In genomic region chr10:59560161-59560560, GRCh38 we compare ENCODE assay signal across 28 cellular contexts.
"Had no signal": no experiment of that assay in that cellular context is flagged by ENCODE, and none has a peak within 500 bp of the region (broad histone marks: within the 10 kb centered on the region; RNA-seq: fewer than 3 reads in every experiment).

No MANE protein-coding gene starts in this region.

- H3K27me3 ChIP-seq: ascending aorta, breast epithelium, dorsolateral prefrontal cortex, esophagus muscularis mucosa had no signal

- H3K9me3 Mint-ChIP-seq: activated CD4-positive, alpha-beta memory T cell treated with anti-CD3 and anti-CD28 coated beads for 36 hours; activated CD4-positive, alpha-beta T cell treated with anti-CD3 and anti-CD28 coated beads, Interleukin-2, amount 10 ng/mL, durations not matched to agents 24 days and 14 days; activated naive CD4-positive, alpha-beta T cell treated with anti-CD3 and anti-CD28 coated beads, Interleukin-2, amount 10 ng/mL, durations not matched to agents 7 days and 5 days; activated naive CD4-positive, alpha-beta T cell treated with anti-CD3 and anti-CD28 coated beads, Interleukin-2, amount 50 U/mL, for 72 hours; activated naive CD8-positive, alpha-beta T cell treated with anti-CD3 and anti-CD28 coated beads, Interleukin-2, amount 10 ng/mL, durations not matched to agents 7 days and 5 days; activated T-cell treated with anti-CD3 and anti-CD28 coated beads, Interleukin-2, amount 50 U/mL, for 72 hours; central memory CD8-positive, alpha-beta T cell had no signal

- H3K36me3 Mint-ChIP-seq: activated CD4-positive, alpha-beta memory T cell treated with anti-CD3 and anti-CD28 coated beads for 36 hours; activated CD8-positive, alpha-beta memory T cell treated with anti-CD3 and anti-CD28 coated beads, Interleukin-2, amount 10 ng/mL, durations not matched to agents 7 days and 5 days; activated naive CD4-positive, alpha-beta T cell treated with anti-CD3 and anti-CD28 coated beads, Interleukin-2, amount 10 ng/mL, durations not matched to agents 7 days and 5 days; activated naive CD4-positive, alpha-beta T cell treated with anti-CD3 and anti-CD28 coated beads, Interleukin-2, amount 50 U/mL, for 72 hours; activated naive CD8-positive, alpha-beta T cell treated with anti-CD3 and anti-CD28 coated beads, Interleukin-2, amount 10 ng/mL, durations not matched to agents 7 days and 5 days; brain had no signal

- H3K36me3 ChIP-seq: ascending aorta, breast epithelium, esophagus muscularis mucosa had no signal

- H3K4me1 Mint-ChIP-seq: activated CD4-positive, alpha-beta T cell treated with anti-CD3 and anti-CD28 coated beads for 36 hours; activated CD4-positive, alpha-beta T cell treated with anti-CD3 and anti-CD28 coated beads, Interleukin-2, amount 10 ng/mL, durations not matched to agents 24 days and 14 days; activated CD8-positive, alpha-beta memory T cell treated with anti-CD3 and anti-CD28 coated beads, Interleukin-2, amount 10 ng/mL, durations not matched to agents 7 days and 5 days; activated naive CD4-positive, alpha-beta T cell treated with anti-CD3 and anti-CD28 coated beads, Interleukin-2, amount 10 ng/mL, durations not matched to agents 7 days and 5 days; activated naive CD8-positive, alpha-beta T cell treated with anti-CD3 and anti-CD28 coated beads, Interleukin-2, amount 10 ng/mL, durations not matched to agents 7 days and 5 days; central memory CD8-positive, alpha-beta T cell had no signal

- H3K4me3 Mint-ChIP-seq: activated CD4-positive, alpha-beta memory T cell treated with anti-CD3 and anti-CD28 coated beads for 36 hours; activated CD4-positive, alpha-beta T cell treated with anti-CD3 and anti-CD28 coated beads for 36 hours; activated CD4-positive, alpha-beta T cell treated with anti-CD3 and anti-CD28 coated beads, Interleukin-2, amount 10 ng/mL, durations not matched to agents 24 days and 14 days; activated CD8-positive, alpha-beta memory T cell treated with anti-CD3 and anti-CD28 coated beads, Interleukin-2, amount 10 ng/mL, durations not matched to agents 7 days and 5 days; activated CD8-positive, alpha-beta T cell treated with anti-CD3 and anti-CD28 coated beads, Interleukin-2, amount 10 ng/mL, durations not matched to agents 7 days and 5 days; activated naive CD4-positive, alpha-beta T cell treated with anti-CD3 and anti-CD28 coated beads, Interleukin-2, amount 10 ng/mL, durations not matched to agents 7 days and 5 days; activated naive CD8-positive, alpha-beta T cell treated with anti-CD3 and anti-CD28 coated beads, Interleukin-2, amount 10 ng/mL, durations not matched to agents 7 days and 5 days; activated T-cell treated with anti-CD3 and anti-CD28 coated beads, Interleukin-2, amount 50 U/mL, for 72 hours; brain; central memory CD8-positive, alpha-beta T cell; dendritic cell treated with granulocyte-macrophage colony-stimulating factor and Interleukin-4, amounts not matched to agents 40 ng/mL and 50 ng/mL, for 4 days had no signal

- ATAC-seq: activated CD4-positive, alpha-beta T cell treated with anti-CD3 and anti-CD28 coated beads for 36 hours; activated CD8-positive, alpha-beta memory T cell treated with anti-CD3 and anti-CD28 coated beads, Interleukin-2, amount 10 ng/mL, durations not matched to agents 7 days and 5 days; activated CD8-positive, alpha-beta T cell treated with anti-CD3 and anti-CD28 coated beads, Interleukin-2, amount 10 ng/mL, durations not matched to agents 7 days and 5 days; activated naive CD4-positive, alpha-beta T cell treated with anti-CD3 and anti-CD28 coated beads, Interleukin-2, amount 50 U/mL, for 72 hours; activated T-cell treated with anti-CD3 and anti-CD28 coated beads, Interleukin-2, amount 50 U/mL, for 72 hours had no signal

- H3K27ac ChIP-seq: ascending aorta, breast epithelium, coronary artery had no signal

- H3K9me3 ChIP-seq: ascending aorta, breast epithelium, esophagus muscularis mucosa had no signal

- H3K4me1 ChIP-seq: ascending aorta, breast epithelium had no signal

- H3K27ac Mint-ChIP-seq: activated CD4-positive, alpha-beta memory T cell treated with anti-CD3 and anti-CD28 coated beads for 36 hours; activated CD4-positive, alpha-beta T cell treated with anti-CD3 and anti-CD28 coated beads for 36 hours; activated CD4-positive, alpha-beta T cell treated with anti-CD3 and anti-CD28 coated beads, Interleukin-2, amount 10 ng/mL, durations not matched to agents 24 days and 14 days; activated CD8-positive, alpha-beta memory T cell treated with anti-CD3 and anti-CD28 coated beads, Interleukin-2, amount 10 ng/mL, durations not matched to agents 7 days and 5 days; activated CD8-positive, alpha-beta T cell treated with anti-CD3 and anti-CD28 coated beads, Interleukin-2, amount 10 ng/mL, durations not matched to agents 7 days and 5 days; activated naive CD4-positive, alpha-beta T cell treated with anti-CD3 and anti-CD28 coated beads, Interleukin-2, amount 10 ng/mL, durations not matched to agents 7 days and 5 days; activated naive CD4-positive, alpha-beta T cell treated with anti-CD3 and anti-CD28 coated beads, Interleukin-2, amount 50 U/mL, for 72 hours; activated naive CD8-positive, alpha-beta T cell treated with anti-CD3 and anti-CD28 coated beads, Interleukin-2, amount 10 ng/mL, durations not matched to agents 7 days and 5 days; activated T-cell treated with anti-CD3 and anti-CD28 coated beads, Interleukin-2, amount 50 U/mL, for 72 hours; dendritic cell treated with granulocyte-macrophage colony-stimulating factor and Interleukin-4, amounts not matched to agents 40 ng/mL and 50 ng/mL, for 4 days had no signal

- H3K4me3 ChIP-seq: ascending aorta, breast epithelium, coronary artery, dorsolateral prefrontal cortex, esophagus muscularis mucosa had no signal

- H3K27me3 Mint-ChIP-seq: activated CD4-positive, alpha-beta T cell treated with anti-CD3 and anti-CD28 coated beads, Interleukin-2, amount 10 ng/mL, durations not matched to agents 24 days and 14 days; activated CD8-positive, alpha-beta memory T cell treated with anti-CD3 and anti-CD28 coated beads, Interleukin-2, amount 10 ng/mL, durations not matched to agents 7 days and 5 days; activated naive CD4-positive, alpha-beta T cell treated with anti-CD3 and anti-CD28 coated beads, Interleukin-2, amount 10 ng/mL, durations not matched to agents 7 days and 5 days; activated naive CD8-positive, alpha-beta T cell treated with anti-CD3 and anti-CD28 coated beads, Interleukin-2, amount 10 ng/mL, durations not matched to agents 7 days and 5 days; central memory CD8-positive, alpha-beta T cell; dendritic cell treated with granulocyte-macrophage colony-stimulating factor and Interleukin-4, amounts not matched to agents 40 ng/mL and 50 ng/mL, for 4 days had no signal

- DNase-seq: activated CD4-positive, alpha-beta memory T cell treated with anti-CD3 and anti-CD28 coated beads for 36 hours; activated CD4-positive, alpha-beta T cell treated with anti-CD3 and anti-CD28 coated beads for 36 hours; activated CD4-positive, alpha-beta T cell treated with anti-CD3 and anti-CD28 coated beads, Interleukin-2, amount 10 ng/mL, durations not matched to agents 24 days and 14 days; activated CD4-positive, CD25-positive, alpha-beta regulatory T cell; activated CD4-positive, CD25-positive, alpha-beta regulatory T cell treated with anti-CD3 and anti-CD28 coated beads, Interleukin-2, amount 50 U/mL, for 72 hours; activated CD8-positive, alpha-beta memory T cell treated with anti-CD3 and anti-CD28 coated beads, Interleukin-2, amount 10 ng/mL, durations not matched to agents 7 days and 5 days; activated CD8-positive, alpha-beta memory T cell treated with anti-CD3 and anti-CD28 coated beads, Interleukin-2, amount 50 U/mL, for 4 hours; activated CD8-positive, alpha-beta T cell treated with anti-CD3 and anti-CD28 coated beads, Interleukin-2, amount 10 ng/mL, durations not matched to agents 7 days and 5 days; activated gamma-delta T cell; activated naive CD4-positive, alpha-beta T cell; activated naive CD4-positive, alpha-beta T cell treated with anti-CD3 and anti-CD28 coated beads, Interleukin-2, amount 10 ng/mL, durations not matched to agents 7 days and 5 days; activated naive CD8-positive, alpha-beta T cell treated with anti-CD3 and anti-CD28 coated beads, Interleukin-2, amount 10 ng/mL, durations not matched to agents 7 days and 5 days; activated T-cell treated with anti-CD3 and anti-CD28 coated beads, Interleukin-2, amount 50 U/mL, for 1 hour; activated T-cell treated with anti-CD3 and anti-CD28 coated beads, Interleukin-2, amount 50 U/mL, for 72 hours; dorsolateral prefrontal cortex; effector memory CD4-positive, alpha-beta T cell; erythroblast; foreskin fibroblast; head of caudate nucleus; T-helper 2 cell had no signal
